21 cellular contexts compared by ENCODE assay signal in the genomic region with DNA sequence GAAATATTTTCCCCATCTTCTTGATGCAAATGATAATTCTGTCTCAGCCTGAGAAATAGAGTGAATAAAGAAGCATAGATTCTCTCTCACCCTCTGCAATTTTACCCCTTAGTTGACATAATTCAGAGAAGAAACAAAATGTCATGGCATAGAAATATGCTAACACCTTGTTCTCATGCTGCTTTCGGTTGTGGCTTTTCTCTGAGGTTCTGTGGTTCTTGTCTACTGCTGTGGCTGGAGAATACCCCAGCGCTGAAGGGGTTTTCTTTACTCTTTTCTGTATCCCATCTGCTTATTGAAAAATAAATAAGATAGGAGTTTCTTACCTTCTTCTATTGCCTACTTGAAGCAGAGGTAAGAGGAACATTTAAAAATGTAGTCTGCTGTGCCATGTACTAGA. TPM values are rescaled to one million over a fixed set of nuclear protein-coding genes. Genes with fewer than 3 reads are reported as not detected.
A peak's percentile ranks its signal among the peaks of the same experiment; 100 is the strongest.
DNase-seq lines count a peak whose midpoint lies in the region; ATAC-seq and TF ChIP-seq lines count a peak whose summit lies in the region.
"Had no signal": no experiment of that assay in that cellular context is flagged by ENCODE, and none has a peak within 500 bp of the region (broad histone marks: within the 10 kb centered on the region; RNA-seq: fewer than 3 reads in every experiment).

No MANE protein-coding gene starts in this region.

- peak; percentile 54 for DNase-seq in DND-41
- no peak for DNase-seq in endothelial cell (ENCODE audit: low spot score)
- no peak for DNase-seq in HPDE6-E6E7 (ENCODE audit: extremely low spot score)
- DNase-seq in RKO (ENCODE audit: low spot score): no peak
- no peak for DNase-seq in left lobe of liver (ENCODE audit: low spot score)
- DNase-seq: Calu3; cortex of kidney; H9; head of caudate nucleus; islet precursor cell; mesendoderm; NCI-H187 treated with DMSO at 0.1 percent for 48 hours; right lobe of liver; stimulated activated CD8-positive, alpha-beta memory T cell treated with anti-CD3 and anti-CD28 coated beads, Interleukin-4, amount 100 ng/mL, for 48 hours had no signal

- H3K4me2 ChIP-seq in DND-41 (ENCODE audit: insufficient read depth, low read length): no peak overlapping the region
- H3K4me2 ChIP-seq: neural progenitor cell had no signal

- no peaks in the 10 kb centered on the region for H3K4me1 Mint-ChIP-seq in activated T-helper 17 cell treated with anti-CD3 and anti-CD28 coated beads, Interleukin-2, amount 50 U/mL, for 72 hours
- H3K4me1 Mint-ChIP-seq in endothelial cell (ENCODE audit: unreplicated experiment): no peaks in the 10 kb centered on the region
- H3K4me1 Mint-ChIP-seq: H9, neural progenitor cell had no signal

- peaks cover 11% of the 10 kb centered on the region for H3K27me3 Mint-ChIP-seq in activated T-helper 17 cell treated with anti-CD3 and anti-CD28 coated beads, Interleukin-2, amount 50 U/mL, for 72 hours
- H3K27me3 Mint-ChIP-seq in endothelial cell (ENCODE audit: unreplicated experiment): no peaks in the 10 kb centered on the region

- peaks cover 23% of the 10 kb centered on the region for H3K4me1 ChIP-seq in DND-41 (ENCODE audit: insufficient read depth, low read length)
- H3K4me1 ChIP-seq: neural progenitor cell, right lobe of liver had no signal

- no peak overlapping the region for H3K27ac ChIP-seq in DND-41 (ENCODE audit: low read length)
- H3K27ac ChIP-seq: neural progenitor cell, right lobe of liver, RWPE1 had no signal

- no peaks in the 10 kb centered on the region for H4K20me1 ChIP-seq in DND-41 (ENCODE audit: insufficient read depth, low read length)

- H3K4me3 ChIP-seq in DND-41 (ENCODE audit: low read depth in 1 of 2, low read length in 2 of 2): no peak overlapping the region
- H3K4me3 ChIP-seq: neural progenitor cell, right lobe of liver had no signal

- H3K79me2 ChIP-seq in DND-41 (ENCODE audit: insufficient read depth, low read length): no peaks in the 10 kb centered on the region

- ATAC-seq in DND-41 (ENCODE audit: insufficient read depth, low read depth) (peak; percentile 98), GM19023 (IDR thresholded peaks at IDR 0.05; ENCODE audit: unreplicated experiment) (peak; percentile 76), HG03432 (IDR thresholded peaks at IDR 0.05; ENCODE audit: unreplicated experiment) (peak; percentile 81), left lobe of liver (no peak)
- peak; percentile 62 for ATAC-seq in activated T-helper 17 cell treated with anti-CD3 and anti-CD28 coated beads, Interleukin-2, amount 50 U/mL, for 72 hours (replicated peaks)
- ATAC-seq: esophagus mucosa, right lobe of liver had no signal

- no peak overlapping the region for H3K4me3 Mint-ChIP-seq in activated T-helper 17 cell treated with anti-CD3 and anti-CD28 coated beads, Interleukin-2, amount 50 U/mL, for 72 hours
- H3K4me3 Mint-ChIP-seq in endothelial cell (ENCODE audit: unreplicated experiment): no peak overlapping the region
- H3K4me3 Mint-ChIP-seq: H9, neural progenitor cell, type B pancreatic cell had no signal

- H3K36me3 Mint-ChIP-seq in activated T-helper 17 cell treated with anti-CD3 and anti-CD28 coated beads, Interleukin-2, amount 50 U/mL, for 72 hours (ENCODE audit: low read depth): no peaks in the 10 kb centered on the region
- H3K36me3 Mint-ChIP-seq in endothelial cell (ENCODE audit: low read depth, unreplicated experiment): no peaks in the 10 kb centered on the region
- H3K36me3 Mint-ChIP-seq: neural progenitor cell, type B pancreatic cell had no signal

- H3K9me3 Mint-ChIP-seq in activated T-helper 17 cell treated with anti-CD3 and anti-CD28 coated beads, Interleukin-2, amount 50 U/mL, for 72 hours: no peaks in the 10 kb centered on the region
- H3K9me3 Mint-ChIP-seq in endothelial cell (ENCODE audit: unreplicated experiment): no peaks in the 10 kb centered on the region
- H3K9me3 Mint-ChIP-seq: H9, neural progenitor cell, type B pancreatic cell had no signal

- TF ChIP-seq CTCF in DND-41 (IDR thresholded peaks at IDR 0.05; ENCODE audit: borderline replicate concordance, extremely low read depth, low read length, poor library complexity, severe bottlenecking) (no peak), endothelial cell (IDR thresholded peaks at IDR 0.05; ENCODE audit: unreplicated experiment) (no peak)

- no peak overlapping the region for H2AFZ ChIP-seq in DND-41 (ENCODE audit: low read depth, low read length)
- H2AFZ ChIP-seq: neural progenitor cell had no signal

- no peaks in the 10 kb centered on the region for H3K27me3 ChIP-seq in DND-41 (ENCODE audit: insufficient read depth, low read length, poor library complexity)
- H3K27me3 ChIP-seq: neural progenitor cell, right lobe of liver had no signal

- H3K9me3 ChIP-seq in DND-41 (ENCODE audit: insufficient read depth, low read length, severe bottlenecking): no peaks in the 10 kb centered on the region
- H3K9me3 ChIP-seq: right lobe of liver had no signal

- H3K9ac ChIP-seq in DND-41 (ENCODE audit: low read depth, low read length): no peak overlapping the region
- H3K9ac ChIP-seq: neural progenitor cell had no signal

- no peak overlapping the region for H3K27ac Mint-ChIP-seq in activated T-helper 17 cell treated with anti-CD3 and anti-CD28 coated beads, Interleukin-2, amount 50 U/mL, for 72 hours
- no peak overlapping the region for H3K27ac Mint-ChIP-seq in endothelial cell (ENCODE audit: unreplicated experiment)
- H3K27ac Mint-ChIP-seq: H9, neural progenitor cell, type B pancreatic cell had no signal

- H3K36me3 ChIP-seq in DND-41 (ENCODE audit: insufficient read depth, low read length): no peaks in the 10 kb centered on the region
- H3K36me3 ChIP-seq: neural progenitor cell, right lobe of liver had no signal

RNA-seq across cellular contexts. Expression of gene RAB27B, which starts 15.4 kb away (rescaled TPM):
- under 1 TPM; 0.28 to 0.50 TPM for total RNA-seq in activated T-helper 17 cell treated with anti-CD3 and anti-CD28 coated beads, Interleukin-2, amount 50 U/mL, for 72 hours
- total RNA-seq in endothelial cell (ENCODE audit: unreplicated experiment): 0.41 TPM
- total RNA-seq in left lobe of liver: 1.0 TPM
